In genomic region chr13:20247963-20248362, GRCh38 we compare ENCODE assay signal across 27 cellular contexts. TPM values are rescaled to one million over a fixed set of nuclear protein-coding genes. Genes with fewer than 3 reads are reported as not detected.
"Had no signal": no experiment of that assay in that cellular context is flagged by ENCODE, and none has a peak within 500 bp of the region (broad histone marks: within the 10 kb centered on the region; RNA-seq: fewer than 3 reads in every experiment).

No MANE protein-coding gene starts in this region.

- DNase-seq: IMR-90; Karpas-422; KG1; MG63; NCI-H1092; NCI-H1105 treated with DMSO at 0.1 percent for 48 hours; NCI-H1436; NCI-H187; NCI-H2029; NCI-H2081 treated with DMSO at 0.1 percent for 48 hours; NCI-H2171; NCI-H226; NCI-H446; NCI-H510A; NCI-H526; NCI-H82; NK-92 treated with Interleukin-12 subunit alpha and Interleukin-12 subunit beta, amount 100 ng/mL, for 24 hours; OCI-M1; PC-9; Peyer's patch; Right ventricle myocardium superior; RPMI8226; SIG-M5 had no signal

- ATAC-seq: HepG2 had no signal

- H3K4me1 ChIP-seq: Peyer's patch, SJSA1 had no signal

- H3K27me3 ChIP-seq: MG63, Peyer's patch, SJSA1 had no signal

- H3K27ac ChIP-seq: PC-9, Peyer's patch, SJSA1, SK-N-MC had no signal

RNA-seq across cellular contexts. Expression of gene GJB6, which starts 15.8 kb away (rescaled TPM):
- total RNA-seq: HepG2, HT1080, IMR-90, PC-9, Peyer's patch, Right ventricle myocardium superior, SJSA1 had no signal
- polyA plus RNA-seq: HepG2, IMR-90 had no signal

RNA-seq across cellular contexts. Expression of gene GJB2, which starts 55.2 kb away (rescaled TPM):
- total RNA-seq: SJSA1 had no signal
